8 cellular contexts compared by ENCODE assay signal in genomic region chr19:44499962-44500949, GRCh38. TPM values are rescaled to one million over a fixed set of nuclear protein-coding genes. Genes with fewer than 3 reads are reported as not detected.
DNase-seq lines count a peak whose midpoint lies in the region; ATAC-seq, FAIRE-seq and TF ChIP-seq lines count a peak whose summit lies in the region.

Gene ZNF180, minus strand, starts transcription at chr19:44500522. Its CDS starts 3,188 bp downstream, at chr19:44497334.

- H3K27ac ChIP-seq in HepG2 (ENCODE audit: extremely low read length, insufficient read depth, low read length), result peak within 1 kb of the TSS; percentile 80

- TF ChIP-seq CTCF in CD14-positive monocyte (IDR thresholded peaks at IDR 0.05), result peak; percentile 30
- TF ChIP-seq CTCF in HepG2 (CRISPR knock-in tag; IDR thresholded peaks at IDR 0.05), result peak; percentile 66

- POLR2A ChIA-PET in HepG2 (lab: Yijun Ruan, JAX), result interaction anchor here (0.6 to 2.0 kb wide), 13 partner anchors 10 to 925 kb away, joined by 3 to 15 read pairs (median 3); partner anchors contain the start of genes ZNF112, ZNF226, ZNF227 and ZNF233

- FAIRE-seq in HepG2 (lab: Jason Lieb, UNC), result no peak

- peak; percentile 93 for DNase-seq in CD14-positive monocyte (ENCODE audit: low spot score)
- peak; percentile 93 for DNase-seq in NCI-H526 treated with DMSO at 0.1 percent for 48 hours (lab: John Stamatoyannopoulos, UW)
- DNase-seq in activated CD4-positive, alpha-beta T cell treated with anti-CD3 and anti-CD28 coated beads, Interleukin-2, amount 50 U/mL, for 1 hour, result peak; percentile 95
- peak; percentile 93 for DNase-seq in HepG2 (ENCODE audit: low spot score)
- DNase-seq in stimulated activated CD4-positive, alpha-beta T cell treated with anti-CD3 and anti-CD28 coated beads, Interleukin-2, amount 100 ng/mL, for 48 hours, result peak; percentile 91 to 93

- H3K4me2 ChIP-seq in HepG2 (ENCODE audit: low read depth, low read length), result peak within 1 kb of the TSS; percentile 93

- H3K36me3 ChIP-seq in HepG2 (replicated peaks in 1 of 2; ENCODE audit: control insufficient read depth in 1 of 2, insufficient read depth in 2 of 2, low read length in 2 of 2), result peaks cover 10 to 30% of the 10 kb centered on the region in 2 experiments

- TF ChIP-seq RAD21 in HepG2 (CRISPR knock-in tag; IDR thresholded peaks at IDR 0.05), result peak; percentile 44

- peak within 1 kb of the TSS; percentile 84 for H3K9ac ChIP-seq in HepG2 (ENCODE audit: insufficient read depth, low read depth, low read length)

- WGBS in HepG2 (ENCODE audit: low lambda C conversion rate), result 1% methylated on average over 35 of the region's 78 CpGs

- peaks cover 23% of the 10 kb centered on the region for H3K79me2 ChIP-seq in HepG2 (ENCODE audit: insufficient read depth, low read length)

- H3K27me3 Mint-ChIP-seq in CD14-positive monocyte (ENCODE audit: low read depth in 3 of 3), result peaks cover 13 to 23% (median 17%) of the 10 kb centered on the region in 3 donors
- peaks cover 20% of the 10 kb centered on the region for H3K27me3 Mint-ChIP-seq in dendritic cell treated with granulocyte-macrophage colony-stimulating factor and Interleukin-4, amounts not matched to agents 40 ng/mL and 50 ng/mL, for 4 days

- peak within 1 kb of the TSS; percentile 84 to 95 (median 91) for H3K27ac Mint-ChIP-seq in CD14-positive monocyte
- peak within 1 kb of the TSS; percentile 90 for H3K27ac Mint-ChIP-seq in dendritic cell treated with granulocyte-macrophage colony-stimulating factor and Interleukin-4, amounts not matched to agents 40 ng/mL and 50 ng/mL, for 4 days

- H3K4me1 ChIP-seq in HepG2 (ENCODE audit: insufficient read depth, low read length), result peaks cover 20% of the 10 kb centered on the region

- in situ Hi-C loops in HepG2 (cut with HindIII; ENCODE audit: extremely low pct_ligation_motif_present, low pct_unique_long_range_greater_than_20kb), result loop anchor here (25.0 kb wide), 1 partner anchor 638 kb away; no protein-coding TSS in a partner anchor

- intact Hi-C loops in CD14-positive monocyte (cut with micrococcal nuclease) (loop anchor here (5.0 to 10.0 kb wide), 3 partner anchors 285 to 568 kb away; partner anchors contain the start of gene ZNF227 (in 2 of the 2)), HepG2 (cut with micrococcal nuclease; ENCODE audit: unreplicated experiment) (no loop called here)
- intact Hi-C loops in dendritic cell treated with granulocyte-macrophage colony-stimulating factor and Interleukin-4, amounts not matched to agents 40 ng/mL and 50 ng/mL, for 4 days (cut with micrococcal nuclease), result loop anchor here (10.0 kb wide), 1 partner anchor 95 kb away; the partner anchor contains the start of gene ZNF285

- H3K27me3 ChIP-seq in HepG2 (ENCODE audit: control insufficient read depth in 1 of 2, insufficient read depth in 2 of 2, low read length in 2 of 2), result no peaks in the 10 kb centered on the region; a peak in 1 of 5 replicates

- CTCF ChIA-PET in HepG2 (lab: Yijun Ruan, JAX; ENCODE audit: low intra/inter-chr PET ratio, low total read pairs), result no interaction called here

- ATAC-seq in GM19328 (IDR thresholded peaks at IDR 0.05; ENCODE audit: unreplicated experiment), result peak; percentile 84
- ATAC-seq in HG03469 (IDR thresholded peaks at IDR 0.05; ENCODE audit: unreplicated experiment), result peak; percentile 64
- peak; percentile 93 for ATAC-seq in HepG2

- peaks cover 35% of the 10 kb centered on the region for H3K9me3 ChIP-seq in HepG2 (ENCODE audit: low read length)

- no peaks in the 10 kb centered on the region for H4K20me1 ChIP-seq in HepG2 (ENCODE audit: insufficient read depth, low read length)

- H2AFZ ChIP-seq in HepG2 (ENCODE audit: low read length), result peak within 1 kb of the TSS; percentile 38

- H3K9me3 Mint-ChIP-seq in CD14-positive monocyte, result peaks cover 49 to 77% (median 62%) of the 10 kb centered on the region in 7 donors
- peaks cover 60% of the 10 kb centered on the region for H3K9me3 Mint-ChIP-seq in dendritic cell treated with granulocyte-macrophage colony-stimulating factor and Interleukin-4, amounts not matched to agents 40 ng/mL and 50 ng/mL, for 4 days

- TF ChIP-seq EP300 in HepG2 (IDR thresholded peaks at IDR 0.05; ENCODE audit: low read depth in 2 of 2, low read length in 2 of 2) (no peak), HepG2 (CRISPR knock-in tag; IDR thresholded peaks at IDR 0.05; ENCODE audit: borderline replicate concordance) (0 out of 2 replicates have a peak, but pooled peaks have one; percentile 6)

- H3K36me3 Mint-ChIP-seq in CD14-positive monocyte, result peaks cover 27 to 40% of the 10 kb centered on the region in 2 donors
- H3K36me3 Mint-ChIP-seq in dendritic cell treated with granulocyte-macrophage colony-stimulating factor and Interleukin-4, amounts not matched to agents 40 ng/mL and 50 ng/mL, for 4 days (ENCODE audit: low read depth), result peaks cover 62% of the 10 kb centered on the region

- no TSS peak for BruUV-seq in HepG2 (replicated peaks; lab: Mats Ljungman, UMichigan)

- peak; percentile 76 to 77 for TF ChIP-seq POLR2A in HepG2 (IDR thresholded peaks at IDR 0.05; ENCODE audit: insufficient read depth in 1 of 2, low read depth in 2 of 2, low read length in 2 of 2)

- H3K4me3 Mint-ChIP-seq in CD14-positive monocyte, result peak within 1 kb of the TSS; percentile 88 to 95
- H3K4me3 Mint-ChIP-seq in dendritic cell treated with granulocyte-macrophage colony-stimulating factor and Interleukin-4, amounts not matched to agents 40 ng/mL and 50 ng/mL, for 4 days, result peak within 1 kb of the TSS; percentile 82

- H3K4me1 Mint-ChIP-seq in CD14-positive monocyte, result peaks cover 23% of the 10 kb centered on the region
- peaks cover 35% of the 10 kb centered on the region for H3K4me1 Mint-ChIP-seq in dendritic cell treated with granulocyte-macrophage colony-stimulating factor and Interleukin-4, amounts not matched to agents 40 ng/mL and 50 ng/mL, for 4 days (ENCODE audit: low read depth)

- peak within 1 kb of the TSS; percentile 87 to 98 (median 94) for H3K4me3 ChIP-seq in HepG2 (replicated peaks in 1 of 3; ENCODE audit: insufficient read depth in 1 of 3, low read depth in 2 of 3, low read length in 3 of 3)

TF ChIP-seq in HepG2, 621 proteins besides CTCF, POLR2A, EP300 and RAD21 (continues in another document):
- peak; percentile 85; the same call in 1 of the 2 replicates for TF ChIP-seq KLF12 (CRISPR knock-in tag; IDR thresholded peaks at IDR 0.05; ENCODE audit: borderline replicate concordance)
- TF ChIP-seq ZNF367 (CRISPR knock-in tag; IDR thresholded peaks at IDR 0.05; ENCODE audit: borderline replicate concordance), result no peak
- peak; percentile 74; the same call in 1 of the 2 replicates for TF ChIP-seq ZBTB7A (CRISPR knock-in tag; IDR thresholded peaks at IDR 0.05)
- TF ChIP-seq KDM4B (CRISPR knock-in tag; IDR thresholded peaks at IDR 0.05), result peak; percentile 42; the same call in 1 of the 2 replicates
- TF ChIP-seq BHLHE40 (IDR thresholded peaks at IDR 0.05; ENCODE audit: low read length), result no peak
- peak; percentile 80; the same call in 1 of the 2 replicates for TF ChIP-seq CCDC6 (CRISPR knock-in tag; IDR thresholded peaks at IDR 0.05)
- TF ChIP-seq AHR (CRISPR knock-in tag; IDR thresholded peaks at IDR 0.05), result peak; percentile 64; the same call in 1 of the 2 replicates
- TF ChIP-seq ZNF747 (CRISPR knock-in tag; IDR thresholded peaks at IDR 0.05; ENCODE audit: borderline replicate concordance), result peak; percentile 70; the same call in 1 of the 2 replicates
- no peak for TF ChIP-seq ZNF703 (CRISPR knock-in tag; IDR thresholded peaks at IDR 0.05; ENCODE audit: borderline replicate concordance)
- peak; percentile 89; the same call in 1 of the 2 replicates for TF ChIP-seq ZNF788 (CRISPR knock-in tag; IDR thresholded peaks at IDR 0.05; ENCODE audit: borderline replicate concordance)
- 0 out of 2 replicates have a peak, but pooled peaks have one; percentile 68 for TF ChIP-seq RNF219 (CRISPR knock-in tag; IDR thresholded peaks at IDR 0.05)

RNA-seq across cellular contexts. Expression of gene ZNF180, which starts in this region (rescaled TPM):
- polyA plus RNA-seq in CD14-positive monocyte (1 to 10 TPM; 2.7 to 3.5 TPM), HepG2 (2011; rRNA removed) (0.86 and 0.92 TPM in 2 replicates)
- total RNA-seq in HepG2 (2016; rRNA removed; fragmentation: Illumina TruSeq; extraction: Trizol), result 9.3 and 13.4 TPM in 2 replicates
- 0.30 and 0.44 TPM in 2 replicates for total RNA-seq in HepG2 (2016; cell fraction: cytosol; rRNA removed; fragmentation: Illumina TruSeq; extraction: Trizol; ENCODE audit: low read depth)
- total RNA-seq in HepG2 (2016; cell fraction: insoluble cytoplasmic fraction; rRNA removed; fragmentation: Illumina TruSeq; extraction: Trizol), result 8.2 and 12.5 TPM in 2 replicates
- total RNA-seq in HepG2 (2016; cell fraction: membrane; rRNA removed; fragmentation: Illumina TruSeq; extraction: Trizol), result 3.4 and 3.5 TPM in 2 replicates
- 8.3 and 9.1 TPM in 2 replicates for total RNA-seq in HepG2 (2016; cell fraction: nucleus; rRNA removed; fragmentation: Illumina TruSeq; extraction: Trizol)
- 0.88 and 1.1 TPM in 2 replicates for polyA plus RNA-seq in HepG2 (2011; cell fraction: cytosol; rRNA removed)
- polyA plus RNA-seq in HepG2 (2011; cell fraction: nucleus; rRNA removed), result 4.9 TPM in 2 replicates
- polyA plus RNA-seq in HepG2 (2012), result 2.8 and 3.6 TPM in 2 replicates
- 0.41 and 0.52 TPM in 2 replicates for polyA plus RNA-seq in HepG2 (2016; cell fraction: cytosol; fragmentation: Illumina TruSeq; extraction: Trizol; ENCODE audit: low read depth)
- polyA plus RNA-seq in HepG2 (2016; cell fraction: insoluble cytoplasmic fraction; fragmentation: Illumina TruSeq; extraction: Trizol; ENCODE audit: low read depth), result 8.3 and 8.8 TPM in 2 replicates
- polyA plus RNA-seq in HepG2 (2016; cell fraction: membrane; fragmentation: Illumina TruSeq; extraction: Trizol; ENCODE audit: low read depth), result 1.1 and 1.3 TPM in 2 replicates
- 10.0 and 11.0 TPM in 2 replicates for polyA plus RNA-seq in HepG2 (2016; cell fraction: nucleus; fragmentation: Illumina TruSeq; extraction: Trizol; ENCODE audit: insufficient read depth, low read depth)
- polyA minus RNA-seq in HepG2 (2011; rRNA and poly(A)+ RNA removed; ENCODE audit: low replicate concordance), result 2.4 and 5.2 TPM in 2 replicates
- 1.1 and 1.5 TPM in 2 replicates for polyA minus RNA-seq in HepG2 (2011; cell fraction: cytosol; rRNA and poly(A)+ RNA removed)
- 7.6 TPM in 2 replicates for polyA minus RNA-seq in HepG2 (2011; cell fraction: nucleus; rRNA and poly(A)+ RNA removed)

Comparison
In these comparisons a context has a peak if more than half of its experiments do, and no peak if none do; other contexts are left out.
1. Peak in every context shown above with its lines: DNase-seq, ATAC-seq, H3K4me3 ChIP-seq and H3K27ac ChIP-seq.